Comparison of ENCODE assay signal across 23 cellular contexts in genomic region chr7:43890468-43890867, GRCh38. TPM values are rescaled to one million over a fixed set of nuclear protein-coding genes. Genes with fewer than 3 reads are reported as not detected.
DNase-seq lines count a peak whose midpoint lies in the region; ATAC-seq and TF ChIP-seq lines count a peak whose summit lies in the region.
"Had no signal": no experiment of that assay in that cellular context is flagged by ENCODE, and none has a peak within 500 bp of the region (broad histone marks: within the 10 kb centered on the region; RNA-seq: fewer than 3 reads in every experiment).

No MANE protein-coding gene starts in this region.

- ATAC-seq in left ventricle myocardium superior (peak; percentile 19), esophagus mucosa (peak; percentile 33), HG02678 (IDR thresholded peaks at IDR 0.05; ENCODE audit: unreplicated experiment) (no peak)
- ATAC-seq: Right ventricle myocardium inferior, SK-N-SH treated with all-trans-retinoic acid at 6 μM for 48 hours had no signal

- TF ChIP-seq POLR2A in thyroid gland (IDR thresholded peaks at IDR 0.05), result no peak

- DNase-seq in left ventricle myocardium superior (no peak), cardiac septum (ENCODE audit: low spot score) (no peak), retina (no peak), thyroid gland (no peak)
- no peak for DNase-seq in activated T-cell treated with anti-CD3 and anti-CD28 coated beads, Interleukin-2, amount 50 U/mL, for 24 hours
- DNase-seq: Calu3, DMS153, DND-41, KBM-7, MV-4-11, NCI-H1105, NCI-H1694, NCI-H2029 treated with DMSO at 0.1 percent for 48 hours, NCI-H446 treated with DMSO at 0.1 percent for 48 hours, NCI-H526 treated with DMSO at 0.1 percent for 48 hours, SJCRH30 had no signal

- H3K27me3 ChIP-seq in thyroid gland, result no peaks in the 10 kb centered on the region
- H3K27me3 ChIP-seq: SJCRH30 had no signal

- peaks cover 47% of the 10 kb centered on the region for H3K4me1 Mint-ChIP-seq in activated T-cell treated with anti-CD3 and anti-CD28 coated beads, Interleukin-2, amount 50 U/mL, for 24 hours (ENCODE audit: low read depth)

- 95% methylated on average over 6 of the region's 6 CpGs for WGBS in thyroid gland, 2 donors

- H3K4me3 Mint-ChIP-seq in activated T-cell treated with anti-CD3 and anti-CD28 coated beads, Interleukin-2, amount 50 U/mL, for 24 hours, result no peak overlapping the region
- H3K4me3 Mint-ChIP-seq: B cell had no signal

- no peaks in the 10 kb centered on the region for H3K9me3 ChIP-seq in thyroid gland
- H3K9me3 ChIP-seq: SJCRH30 had no signal

- no peak for TF ChIP-seq CTCF in VCaP (conservative IDR thresholded peaks at IDR 0.05)
- TF ChIP-seq CTCF in thyroid gland (IDR thresholded peaks at IDR 0.05), result no peak

- H3K4me1 ChIP-seq in thyroid gland, result peaks cover 0 to 4% of the 10 kb centered on the region in 2 donors
- H3K4me1 ChIP-seq: SJCRH30 had no signal

- no peaks in the 10 kb centered on the region for H3K27me3 Mint-ChIP-seq in activated T-cell treated with anti-CD3 and anti-CD28 coated beads, Interleukin-2, amount 50 U/mL, for 24 hours
- H3K27me3 Mint-ChIP-seq: B cell had no signal

- H3K27ac ChIP-seq in VCaP (peak overlapping the region; percentile 83), thyroid gland (no peak overlapping the region)
- H3K27ac ChIP-seq: 22Rv1, SJCRH30 had no signal

- H3K36me3 ChIP-seq in thyroid gland, result peaks cover 4 to 11% of the 10 kb centered on the region in 2 donors

- H3K36me3 Mint-ChIP-seq in activated T-cell treated with anti-CD3 and anti-CD28 coated beads, Interleukin-2, amount 50 U/mL, for 24 hours (ENCODE audit: low read depth), result peaks cover 24% of the 10 kb centered on the region

- H3K4me3 ChIP-seq in thyroid gland (replicated peaks in 1 of 3), result no peak overlapping the region
- H3K4me3 ChIP-seq: SJCRH30 had no signal

- intact Hi-C loops in left ventricle myocardium superior (cut with micrococcal nuclease) (no loop called here), cardiac septum (cut with DNase I) (no loop called here), thyroid gland (cut with DNase I) (no loop called here)

- H3K27ac Mint-ChIP-seq in activated T-cell treated with anti-CD3 and anti-CD28 coated beads, Interleukin-2, amount 50 U/mL, for 24 hours, result no peak overlapping the region
- H3K27ac Mint-ChIP-seq: B cell had no signal

- H3K9me3 Mint-ChIP-seq in activated T-cell treated with anti-CD3 and anti-CD28 coated beads, Interleukin-2, amount 50 U/mL, for 24 hours, result no peaks in the 10 kb centered on the region

RNA-seq across cellular contexts. Expression of gene URGCP, which starts 15.9 kb away (rescaled TPM):
- total RNA-seq in left ventricle myocardium superior, result 40.3 TPM
- total RNA-seq in cardiac septum, result 40.0 TPM
- total RNA-seq in esophagus mucosa, result 20.6 TPM
- 10 to 100 TPM; 33.2 to 51.6 (median 41.0) TPM for total RNA-seq in thyroid gland

RNA-seq across cellular contexts. Expression of gene MRPS24, which starts 21.2 kb away (rescaled TPM):
- 200 TPM for total RNA-seq in left ventricle myocardium superior
- total RNA-seq in cardiac septum, result 101 TPM
- total RNA-seq in esophagus mucosa, result 123 TPM
- total RNA-seq in thyroid gland, result 100 to 1,000 TPM in 1 of 4 donors, 10 to 100 TPM in 3; 52.2 to 110 (median 88.7) TPM

RNA-seq across cellular contexts. Expression of gene UBE2D4, which starts 35.8 kb away (rescaled TPM):
- total RNA-seq in left ventricle myocardium superior, result 42.0 TPM
- 34.9 TPM for total RNA-seq in cardiac septum
- 9.2 TPM for total RNA-seq in esophagus mucosa
- 10 to 100 TPM; 28.2 to 50.4 (median 31.1) TPM for total RNA-seq in thyroid gland
